In the genomic region with DNA sequence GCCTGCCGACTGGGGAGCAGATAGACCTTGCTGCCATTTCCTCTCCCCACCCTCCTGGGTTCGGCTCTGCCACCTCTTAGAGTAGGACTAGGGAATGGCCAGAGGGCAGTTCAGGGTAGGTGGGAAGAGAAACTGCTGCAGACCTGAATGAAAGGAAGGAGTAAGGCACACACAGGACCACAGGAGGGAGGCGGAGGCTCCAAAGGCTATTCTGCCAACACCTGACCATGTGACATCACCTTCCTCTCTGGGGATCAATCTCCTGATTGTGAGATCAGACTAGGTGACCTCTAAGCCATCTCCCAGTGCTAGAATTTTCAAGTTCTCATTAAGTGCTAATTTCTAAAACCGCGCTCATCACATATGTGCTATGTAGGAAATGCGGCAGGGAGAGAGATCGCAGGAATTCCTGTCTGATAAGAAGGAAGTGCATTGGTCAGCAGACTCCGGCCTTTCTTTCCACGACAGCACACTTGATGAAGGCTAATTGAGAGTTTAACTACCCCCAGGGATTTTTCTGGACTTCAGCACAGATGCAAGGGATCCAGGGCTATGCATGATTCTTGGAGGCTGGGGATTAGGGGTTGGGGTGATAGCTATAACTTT, we compare ENCODE assay signal across 1 cellular context.
A peak's percentile ranks its signal among the peaks of the same experiment; 100 is the strongest.
TF ChIP-seq lines count a peak whose summit lies in the region.

No MANE protein-coding gene starts in this region.

TF ChIP-seq in endothelial cell of umbilical vein, 7 proteins besides CTCF, POLR2A, EP300 and RAD21:
- TF ChIP-seq EZH2 (IDR thresholded peaks at IDR 0.05; ENCODE audit: borderline replicate concordance, low read depth, low read length, severe bottlenecking), result no peak
- no peak for TF ChIP-seq POLR2AphosphoS5 (IDR thresholded peaks at IDR 0.05; ENCODE audit: insufficient read depth, low read depth, low read length)
- TF ChIP-seq FOS (IDR thresholded peaks at IDR 0.05; ENCODE audit: borderline replicate concordance, insufficient read depth, low read length), result no peak
- no peak for TF ChIP-seq JUN (IDR thresholded peaks at IDR 0.05; ENCODE audit: borderline replicate concordance, insufficient read depth, insufficient read length, low read depth)
- peak; percentile 37 for TF ChIP-seq GATA2 (IDR thresholded peaks at IDR 0.05; ENCODE audit: insufficient read depth, insufficient read length, low read depth, low read length)
TF ChIP-seq in endothelial cell of umbilical vein: peak in this region for 1.
